17 cellular contexts compared by ENCODE assay signal in genomic region chr5:179724163-179724562, GRCh38. TPM values are rescaled to one million over a fixed set of nuclear protein-coding genes. Genes with fewer than 3 reads are reported as not detected.
"Had no signal": no experiment of that assay in that cellular context is flagged by ENCODE, and none has a peak within 500 bp of the region (broad histone marks: within the 10 kb centered on the region; RNA-seq: fewer than 3 reads in every experiment).

No MANE protein-coding gene starts in this region.

- H3K4me1 Mint-ChIP-seq: naive B cell had no signal

- ATAC-seq: lower lobe of right lung, sciatic nerve had no signal

- H3K27me3 ChIP-seq: adrenal gland, stomach had no signal

- DNase-seq: activated CD4-positive, alpha-beta T cell treated with anti-CD3 and anti-CD28 coated beads, Interleukin-2, amount 10 ng/mL, durations not matched to agents 24 days and 14 days; activated T-cell treated with anti-CD3 and anti-CD28 coated beads for 4 hours; adrenal gland; central memory CD4-positive, alpha-beta T cell; hippocampal formation; kidney glomerular epithelial cell; lower lobe of right lung; naive B cell; stimulated activated CD4-positive, alpha-beta T cell treated with anti-CD3 and anti-CD28 coated beads, Interleukin-12 subunit alpha, Interleukin-12 subunit beta, amount 100 ng/mL, for 4 hours; stimulated activated CD4-positive, alpha-beta T cell treated with anti-CD3 and anti-CD28 coated beads, Interleukin-2, amount 100 ng/mL, for 48 hours; stomach; SW 1271 had no signal

- H3K27me3 Mint-ChIP-seq: activated CD4-positive, alpha-beta T cell treated with anti-CD3 and anti-CD28 coated beads, Interleukin-2, amount 10 ng/mL, durations not matched to agents 24 days and 14 days; naive B cell had no signal

- H3K9me3 Mint-ChIP-seq: activated CD4-positive, alpha-beta T cell treated with anti-CD3 and anti-CD28 coated beads, Interleukin-2, amount 10 ng/mL, durations not matched to agents 24 days and 14 days; naive B cell had no signal

- H3K27ac ChIP-seq: lower lobe of right lung, stomach, thoracic aorta had no signal

- H3K4me3 Mint-ChIP-seq: activated CD4-positive, alpha-beta T cell treated with anti-CD3 and anti-CD28 coated beads, Interleukin-2, amount 10 ng/mL, durations not matched to agents 24 days and 14 days had no signal

- H3K9me3 ChIP-seq: adrenal gland, lower lobe of right lung, stomach, thoracic aorta had no signal

- H3K4me3 ChIP-seq: adrenal gland, lower lobe of right lung, stomach, thoracic aorta had no signal

- H3K4me1 ChIP-seq: adrenal gland, lower lobe of right lung, stomach had no signal

RNA-seq across cellular contexts. Expression of gene CBY3, which starts 43.3 kb away (rescaled TPM):
- total RNA-seq: adrenal gland, glomerular endothelial cell, lower lobe of right lung, omental fat pad, sciatic nerve, stomach, ureter had no signal
